In the genomic region with DNA sequence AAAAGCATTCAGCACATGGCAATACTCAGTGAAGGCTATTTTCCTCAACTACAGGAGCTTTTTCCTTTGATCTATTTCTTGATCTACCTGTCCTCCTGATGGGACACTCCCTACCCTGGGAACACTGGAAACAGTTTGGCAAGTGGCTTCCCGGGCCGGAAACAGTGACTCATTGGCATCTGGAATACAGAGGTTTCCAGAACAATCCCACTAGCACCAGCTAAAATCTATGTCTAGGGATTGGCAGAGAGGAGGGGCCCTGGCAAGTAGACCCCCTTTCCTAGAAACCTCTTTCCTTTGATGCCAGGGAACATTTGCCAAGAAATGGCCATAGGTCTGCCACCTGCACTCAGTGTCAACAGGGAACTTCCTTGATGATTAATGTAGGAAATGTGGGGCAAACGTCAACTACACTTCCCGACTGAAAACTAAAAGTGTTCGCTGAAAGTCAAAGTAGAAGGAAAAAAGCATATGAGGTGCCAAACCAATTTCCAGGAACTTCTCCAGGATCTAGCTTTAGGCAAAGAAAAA, we compare ENCODE assay signal across 9 cellular contexts. TPM values are rescaled to one million over a fixed set of nuclear protein-coding genes. Genes with fewer than 3 reads are reported as not detected.
A peak's percentile ranks its signal among the peaks of the same experiment; 100 is the strongest.
DNase-seq lines count a peak whose midpoint lies in the region; ATAC-seq, FAIRE-seq and TF ChIP-seq lines count a peak whose summit lies in the region.
"Had no signal": no experiment of that assay in that cellular context is flagged by ENCODE, and none has a peak within 500 bp of the region (broad histone marks: within the 10 kb centered on the region; RNA-seq: fewer than 3 reads in every experiment).

No MANE protein-coding gene starts in this region.

- no peaks in the 10 kb centered on the region for H3K36me3 Mint-ChIP-seq in effector memory CD8-positive, alpha-beta T cell (ENCODE audit: insufficient read depth)

- H3K4me3 ChIP-seq in HCT116 (replicated peaks in 1 of 2; ENCODE audit: low read depth in 1 of 2, low read length in 2 of 2) (peak overlapping the region; percentile 41 to 58), adrenal gland (peak overlapping the region in 2 of 4 donors; percentile 47 to 53), kidney (ENCODE audit: low read length in 2 of 2) (peak overlapping the region in 1 of 2 donors; percentile 51), thoracic aorta (peak overlapping the region; percentile 76)

- peaks cover 56 to 81% of the 10 kb centered on the region in 2 experiments for H3K4me1 ChIP-seq in HCT116 (ENCODE audit: control insufficient read depth in 1 of 2, insufficient read depth in 2 of 2, low read length in 2 of 2)
- H3K4me1 ChIP-seq in adrenal gland (replicated peaks in 1 of 2), result peaks cover 28 to 36% of the 10 kb centered on the region in 2 donors
- peaks cover 9 to 10% of the 10 kb centered on the region in 2 donors for H3K4me1 ChIP-seq in kidney (ENCODE audit: control insufficient read depth in 1 of 2, insufficient read depth in 1 of 2, low read depth in 1 of 2, low read length in 2 of 2)
- peaks cover 9 to 36% of the 10 kb centered on the region in 2 donors for H3K4me1 ChIP-seq in thoracic aorta (ENCODE audit: control insufficient read depth in 1 of 2, low read depth in 2 of 2)

- no peak for FAIRE-seq in kidney (lab: Jason Lieb, UNC)

- POLR2A ChIA-PET in HCT116 (lab: Charles Lee), result no interaction called here

- no peaks in the 10 kb centered on the region for H3K27me3 Mint-ChIP-seq in effector memory CD8-positive, alpha-beta T cell
- H3K27me3 Mint-ChIP-seq: central memory CD8-positive, alpha-beta T cell had no signal

- peaks cover 16% of the 10 kb centered on the region; the same call in 1 of the 2 replicates for H3K79me2 ChIP-seq in HCT116 (ENCODE audit: insufficient read depth, low read length)

- H2AFZ ChIP-seq in HCT116 (ENCODE audit: low read depth, low read length, poor library complexity, severe bottlenecking), result no peak overlapping the region

- no peak for TF ChIP-seq RAD21 in HCT116 (IDR thresholded peaks at IDR 0.05; ENCODE audit: low read depth)

- no TSS peak for BruUV-seq in HCT116 (replicated peaks; lab: Mats Ljungman, UMichigan)

- H3K9me3 Mint-ChIP-seq in effector memory CD8-positive, alpha-beta T cell, result no peaks in the 10 kb centered on the region
- H3K9me3 Mint-ChIP-seq: central memory CD8-positive, alpha-beta T cell had no signal

- 17 to 26% (median 23%) methylated on average over 5 of the region's 5 CpGs for WGBS in adrenal gland, 4 donors

- no peak overlapping the region for H3K27ac Mint-ChIP-seq in effector memory CD8-positive, alpha-beta T cell

- TF ChIP-seq CTCF in HCT116 (IDR thresholded peaks at IDR 0.05 in 2 of 3, conservative IDR thresholded peaks at IDR 0.05 in 1 of 3; ENCODE audit: borderline replicate concordance in 1 of 3, insufficient read depth in 1 of 3, low read depth in 2 of 3, low read length in 2 of 3) (no peak), adrenal gland (IDR thresholded peaks at IDR 0.05) (no peak), kidney (IDR thresholded peaks at IDR 0.05; ENCODE audit: borderline replicate concordance, extremely low read depth, insufficient read depth) (no peak), thoracic aorta (IDR thresholded peaks at IDR 0.05) (no peak)

- H3K9me3 ChIP-seq in HCT116 (ENCODE audit: control insufficient read depth in 1 of 2, insufficient read depth in 1 of 2, low read depth in 1 of 2, low read length in 2 of 2) (no peaks in the 10 kb centered on the region), adrenal gland (replicated peaks in 1 of 3) (no peaks in the 10 kb centered on the region), kidney (ENCODE audit: control insufficient read depth in 1 of 2, low read length in 2 of 2) (no peaks in the 10 kb centered on the region), thoracic aorta (no peaks in the 10 kb centered on the region)

- DNase-seq in HCT116 (ENCODE audit: low read depth, low spot score) (peak; percentile 91), adrenal gland (peak; percentile 59 to 82 (median 70)), kidney (peak; percentile 80), thoracic aorta (ENCODE audit: low spot score) (no peak), GM19238 (ENCODE audit: insufficient read length, low spot score) (no peak), amniotic stem cell (lab: John Stamatoyannopoulos, UW) (no peak)
- no peak for DNase-seq in effector memory CD8-positive, alpha-beta T cell

- H3K27ac ChIP-seq in HCT116 (ENCODE audit: low read depth, low read length) (peak overlapping the region; percentile 75), adrenal gland (peak overlapping the region in 4 of 5 donors; percentile 51 to 92 (median 82)), kidney (ENCODE audit: low read depth in 2 of 2, low read length in 2 of 2) (peak overlapping the region; percentile 62 to 72), thoracic aorta (peak overlapping the region; percentile 37 to 60)

- H3K9me2 ChIP-seq in HCT116 (ENCODE audit: insufficient read depth), result no peaks in the 10 kb centered on the region

- H3K36me3 ChIP-seq in HCT116 (ENCODE audit: control insufficient read depth in 1 of 2, insufficient read depth in 2 of 2, low read length in 2 of 2) (no peaks in the 10 kb centered on the region; a peak in 1 of 4 replicates), adrenal gland (replicated peaks in 1 of 2) (no peaks in the 10 kb centered on the region), kidney (ENCODE audit: control insufficient read depth in 1 of 2, insufficient read depth in 2 of 2, low read length in 2 of 2) (no peaks in the 10 kb centered on the region), thoracic aorta (no peaks in the 10 kb centered on the region)

- TF ChIP-seq POLR2A in HCT116 (IDR thresholded peaks at IDR 0.05; ENCODE audit: borderline replicate concordance, extremely low read depth, insufficient read depth, insufficient read length), result no peak
- peak in 1 of 2 donors; percentile 42 for TF ChIP-seq POLR2A in adrenal gland (IDR thresholded peaks at IDR 0.05)

- peaks cover 2 to 4% of the 10 kb centered on the region in 2 donors for H3K4me1 Mint-ChIP-seq in effector memory CD8-positive, alpha-beta T cell (ENCODE audit: low read depth in 2 of 2)

- RAD21 ChIA-PET in HCT116 (lab: Charles Lee; ENCODE audit: low non-redundant PET in 1 of 2, low total read pairs in 2 of 2, uncharacterized antibody in 2 of 2, unreplicated experiment in 2 of 2), result no interaction called here

- no peaks in the 10 kb centered on the region for H3K27me3 ChIP-seq in HCT116 (ENCODE audit: insufficient read depth, low read length)
- no peaks in the 10 kb centered on the region for H3K27me3 ChIP-seq in adrenal gland
- no peaks in the 10 kb centered on the region for H3K27me3 ChIP-seq in thoracic aorta (replicated peaks; ENCODE audit: insufficient read depth)

- peak overlapping the region; percentile 97 for H3K4me2 ChIP-seq in HCT116 (ENCODE audit: low read length)

- H4K20me1 ChIP-seq in HCT116 (ENCODE audit: insufficient read depth), result no peaks in the 10 kb centered on the region

- H3K9ac ChIP-seq in HCT116 (ENCODE audit: low read length), result peak overlapping the region; percentile 75
- H3K9ac ChIP-seq in kidney (ENCODE audit: low read length in 2 of 2), result peak overlapping the region in 1 of 2 donors; percentile 42

- intact Hi-C loops in HCT116 (cut with micrococcal nuclease) (no loop called here), adrenal gland (cut with DNase I) (no loop called here), kidney (cut with DNase I) (no loop called here)

- peak; percentile 15; the same call in 1 of the 2 replicates for ATAC-seq in HCT116
- ATAC-seq in thoracic aorta (ENCODE audit: insufficient number of reproducible peaks, low FRiP score, low read depth), result peak; percentile 12
- ATAC-seq in GM19023 (IDR thresholded peaks at IDR 0.05; ENCODE audit: unreplicated experiment), result no peak
- ATAC-seq in effector memory CD8-positive, alpha-beta T cell (replicated peaks), result no peak

- no peak overlapping the region for H3K4me3 Mint-ChIP-seq in effector memory CD8-positive, alpha-beta T cell

- CTCF ChIA-PET in HCT116 (lab: Charles Lee), result no interaction called here

TF ChIP-seq in HCT116, 20 proteins besides CTCF, POLR2A, EP300 and RAD21 (continues in another document):
- TF ChIP-seq SP1 (IDR thresholded peaks at IDR 0.05; ENCODE audit: low read depth) (peak; percentile 87), ELF1 (IDR thresholded peaks at IDR 0.05; ENCODE audit: borderline replicate concordance, low read depth) (no peak), ZNF274 (IDR thresholded peaks at IDR 0.05; ENCODE audit: low read depth, low read length) (no peak), SRF (IDR thresholded peaks at IDR 0.05; ENCODE audit: low read depth) (0 out of 2 replicates have a peak, but pooled peaks have one; percentile 13), MAX (IDR thresholded peaks at IDR 0.05) (peak; percentile 84), JUND (IDR thresholded peaks at IDR 0.05) (peak; percentile 95), CEBPB (IDR thresholded peaks at IDR 0.05; ENCODE audit: low read depth) (peak; percentile 78), TCF7L2 (IDR thresholded peaks at IDR 0.05; ENCODE audit: borderline replicate concordance, extremely low read depth, insufficient read depth, insufficient read length) (peak; percentile 94)

RNA-seq across cellular contexts. Expression of gene FBXW10B, which starts 30.4 kb away (rescaled TPM):
- total RNA-seq in HCT116 (2021; ENCODE audit: unreplicated experiment) (1.2 TPM), adrenal gland (1 to 10 TPM in 5 of 8 donors, under 1 TPM in 3; 0.18 to 3.4 (median 2.0) TPM), kidney (0.19 TPM), thoracic aorta (under 1 TPM in 1 of 2 donors, not detected in 1; 0.35 TPM)
- polyA plus RNA-seq in HCT116 (2012), result 0.70 and 1.3 TPM in 2 replicates
- polyA plus RNA-seq in adrenal gland (10 to 100 TPM in 1 of 3 donors, 1 to 10 TPM in 2; 2.0 to 12.2 (median 5.5) TPM), kidney (ENCODE audit: insufficient read depth, low read depth, low replicate concordance) (0.54 TPM)

RNA-seq across cellular contexts. Expression of gene TRIM16, which starts 34.2 kb away (rescaled TPM):
- total RNA-seq in HCT116 (2021; ENCODE audit: unreplicated experiment) (33.8 TPM), adrenal gland (100 to 1,000 TPM in 1 of 8 donors, 10 to 100 TPM in 7; 30.3 to 109 (median 45.3) TPM), kidney (16.2 TPM), thoracic aorta (10 to 100 TPM; 15.0 to 26.3 TPM)
- 27.9 and 32.4 TPM in 2 replicates for polyA plus RNA-seq in HCT116 (2012)
- polyA plus RNA-seq in adrenal gland (10 to 100 TPM in 2 of 3 donors, 1 to 10 TPM in 1; 7.1 to 60.0 (median 10.9) TPM), kidney (ENCODE audit: insufficient read depth, low read depth, low replicate concordance) (14.8 TPM)

RNA-seq across cellular contexts. Expression of gene ZNF286A, which starts 49.6 kb away (rescaled TPM):
- total RNA-seq in HCT116 (2021; ENCODE audit: unreplicated experiment), result 37.0 TPM
- polyA plus RNA-seq in HCT116 (2012), result 13.0 and 13.1 TPM in 2 replicates
- 10 to 100 TPM; 17.6 to 35.1 (median 22.9) TPM for total RNA-seq in adrenal gland
- polyA plus RNA-seq in adrenal gland, result 10 to 100 TPM; 12.1 to 25.0 (median 16.5) TPM
- 17.4 TPM for total RNA-seq in kidney
- polyA plus RNA-seq in kidney (ENCODE audit: insufficient read depth, low read depth, low replicate concordance), result 11.0 TPM
- 10 to 100 TPM in 1 of 2 donors, 1 to 10 TPM in 1; 7.6 to 22.4 TPM for total RNA-seq in thoracic aorta

Comparison
In these comparisons a context has a peak if more than half of its experiments do, and no peak if none do; other contexts are left out.
1. ATAC-seq: peak in HCT116 (single experiment) and thoracic aorta (single experiment); none in GM19023 (single experiment) and effector memory CD8-positive, alpha-beta T cell (single experiment).
2. DNase-seq: peak in HCT116 (single experiment), adrenal gland (7 of 7) and kidney (single experiment); none in thoracic aorta (single experiment), GM19238 (single experiment), effector memory CD8-positive, alpha-beta T cell (0 of 3) and amniotic stem cell (single experiment).
3. Peak in every context shown above with its lines, with median percentiles within 50 percentile points of each other: H3K27ac ChIP-seq.